23 cellular contexts compared by ENCODE assay signal in genomic region chr11:2816517-2816916, GRCh38.
"Had no signal": no experiment of that assay in that cellular context is flagged by ENCODE, and none has a peak within 500 bp of the region (broad histone marks: within the 10 kb centered on the region; RNA-seq: fewer than 3 reads in every experiment).

No MANE protein-coding gene starts in this region.

- FAIRE-seq: bronchial epithelial cell, frontal cortex, islet of Langerhans, urothelium cell line had no signal

- H3K27me3 ChIP-seq: colonic mucosa, neural progenitor cell, tibial nerve had no signal

- H3K27ac Mint-ChIP-seq: activated CD4-positive, alpha-beta memory T cell treated with anti-CD3 and anti-CD28 coated beads for 36 hours; activated CD4-positive, alpha-beta T cell treated with anti-CD3 and anti-CD28 coated beads, Interleukin-2, amount 10 ng/mL, durations not matched to agents 24 days and 14 days; activated naive CD4-positive, alpha-beta T cell treated with anti-CD3 and anti-CD28 coated beads, Interleukin-2, amount 10 ng/mL, durations not matched to agents 7 days and 5 days; activated naive CD8-positive, alpha-beta T cell treated with anti-CD3 and anti-CD28 coated beads, Interleukin-2, amount 10 ng/mL, durations not matched to agents 7 days and 5 days; activated T-cell treated with anti-CD3 and anti-CD28 coated beads, Interleukin-2, amount 50 U/mL, for 24 hours; naive thymus-derived CD4-positive, alpha-beta T cell; neural progenitor cell had no signal

- ATAC-seq: naive thymus-derived CD4-positive, alpha-beta T cell had no signal

- H3K4me1 ChIP-seq: neural progenitor cell, prostate gland had no signal

- H3K27ac ChIP-seq: colonic mucosa, neural progenitor cell, prostate gland had no signal

- H3K9ac ChIP-seq: neural progenitor cell had no signal

- H2AFZ ChIP-seq: neural progenitor cell had no signal

- DNase-seq: activated CD4-positive, alpha-beta memory T cell treated with anti-CD3 and anti-CD28 coated beads for 36 hours; activated CD4-positive, alpha-beta T cell treated with anti-CD3 and anti-CD28 coated beads, Interleukin-2, amount 10 ng/mL, durations not matched to agents 24 days and 14 days; activated CD4-positive, CD25-positive, alpha-beta regulatory T cell treated with anti-CD3 and anti-CD28 coated beads, Interleukin-2, amount 50 U/mL, for 72 hours; activated CD8-positive, alpha-beta memory T cell treated with anti-CD3 and anti-CD28 coated beads, Interleukin-2, amount 50 U/mL, for 4 hours; activated gamma-delta T cell; activated naive CD4-positive, alpha-beta T cell treated with anti-CD3 and anti-CD28 coated beads, Interleukin-2, amount 10 ng/mL, durations not matched to agents 7 days and 5 days; activated naive CD8-positive, alpha-beta T cell treated with anti-CD3 and anti-CD28 coated beads, Interleukin-2, amount 10 ng/mL, durations not matched to agents 7 days and 5 days; activated T-cell treated with anti-CD3 and anti-CD28 coated beads, Interleukin-2, amount 50 U/mL, for 24 hours; amygdala; colonic mucosa; effector CD8-positive, alpha-beta T cell; midbrain; naive thymus-derived CD4-positive, alpha-beta T cell; retina; stimulated activated naive CD4-positive, alpha-beta T cell treated with Interleukin-2 at 50 U/mL for 16 hours; T-helper 2 cell had no signal

- H3K4me2 ChIP-seq: neural progenitor cell had no signal

- H3K4me3 Mint-ChIP-seq: activated CD4-positive, alpha-beta memory T cell treated with anti-CD3 and anti-CD28 coated beads for 36 hours; activated CD4-positive, alpha-beta T cell treated with anti-CD3 and anti-CD28 coated beads, Interleukin-2, amount 10 ng/mL, durations not matched to agents 24 days and 14 days; activated naive CD4-positive, alpha-beta T cell treated with anti-CD3 and anti-CD28 coated beads, Interleukin-2, amount 10 ng/mL, durations not matched to agents 7 days and 5 days; activated naive CD8-positive, alpha-beta T cell treated with anti-CD3 and anti-CD28 coated beads, Interleukin-2, amount 10 ng/mL, durations not matched to agents 7 days and 5 days; activated T-cell treated with anti-CD3 and anti-CD28 coated beads, Interleukin-2, amount 50 U/mL, for 24 hours; naive thymus-derived CD4-positive, alpha-beta T cell; neural progenitor cell had no signal

- H3K4me3 ChIP-seq: colonic mucosa, neural progenitor cell, prostate gland, tibial nerve had no signal

- H3K9me3 ChIP-seq: colonic mucosa, prostate gland had no signal

- H3K36me3 ChIP-seq: colonic mucosa, neural progenitor cell, prostate gland, tibial nerve had no signal

- H3K27me3 Mint-ChIP-seq: activated CD4-positive, alpha-beta memory T cell treated with anti-CD3 and anti-CD28 coated beads for 36 hours; activated CD4-positive, alpha-beta T cell treated with anti-CD3 and anti-CD28 coated beads, Interleukin-2, amount 10 ng/mL, durations not matched to agents 24 days and 14 days; activated naive CD4-positive, alpha-beta T cell treated with anti-CD3 and anti-CD28 coated beads, Interleukin-2, amount 10 ng/mL, durations not matched to agents 7 days and 5 days; activated naive CD8-positive, alpha-beta T cell treated with anti-CD3 and anti-CD28 coated beads, Interleukin-2, amount 10 ng/mL, durations not matched to agents 7 days and 5 days; activated T-cell treated with anti-CD3 and anti-CD28 coated beads, Interleukin-2, amount 50 U/mL, for 24 hours had no signal
